Comparison of ENCODE assay signal across 18 cellular contexts in genomic region chr15:90946941-90947576, GRCh38.
"Had no signal": no experiment of that assay in that cellular context is flagged by ENCODE, and none has a peak within 500 bp of the region (broad histone marks: within the 10 kb centered on the region; RNA-seq: fewer than 3 reads in every experiment).

No MANE protein-coding gene starts in this region.

- H3K4me1 ChIP-seq: heart right ventricle, suprapubic skin, thyroid gland had no signal

- H3K9me3 ChIP-seq: heart right ventricle, ovary, suprapubic skin, thyroid gland had no signal

- H3K9me3 Mint-ChIP-seq: naive thymus-derived CD4-positive, alpha-beta T cell; stimulated activated effector memory CD8-positive, alpha-beta T cell treated with anti-CD3 and anti-CD28 coated beads, Interleukin-12 subunit alpha, Interleukin-12 subunit beta, amount 100 ng/mL, for 72 hours; type B pancreatic cell had no signal

- DNase-seq: cortex of kidney; effector memory CD4-positive, alpha-beta T cell; heart right ventricle; hypothalamus; mammary epithelial cell; naive thymus-derived CD4-positive, alpha-beta T cell; stimulated activated CD4-positive, alpha-beta T cell treated with anti-CD3 and anti-CD28 coated beads, Interleukin-2, amount 100 ng/mL, for 48 hours; stimulated activated CD8-positive, alpha-beta memory T cell treated with anti-CD3 and anti-CD28 coated beads, Interleukin-4, amount 100 ng/mL, for 48 hours; stimulated activated naive CD8-positive, alpha-beta T cell treated with anti-CD3 and anti-CD28 coated beads, Interleukin-15, Interleukin-2, amounts not matched to agents 100 U/mL and 50 U/mL, for 24 hours; thyroid gland had no signal

- H3K27me3 ChIP-seq: dorsolateral prefrontal cortex, heart right ventricle, ovary, suprapubic skin, thyroid gland had no signal

- H3K27ac Mint-ChIP-seq: naive thymus-derived CD4-positive, alpha-beta T cell; type B pancreatic cell had no signal

- H3K4me2 ChIP-seq: smooth muscle cell had no signal

- H3K27ac ChIP-seq: heart right ventricle, ovary, suprapubic skin, thyroid gland had no signal

- H3K4me3 Mint-ChIP-seq: naive thymus-derived CD4-positive, alpha-beta T cell; stimulated activated effector memory CD8-positive, alpha-beta T cell treated with anti-CD3 and anti-CD28 coated beads, Interleukin-12 subunit alpha, Interleukin-12 subunit beta, amount 100 ng/mL, for 72 hours; type B pancreatic cell had no signal

- H3K4me1 Mint-ChIP-seq: stimulated activated effector memory CD8-positive, alpha-beta T cell treated with anti-CD3 and anti-CD28 coated beads, Interleukin-12 subunit alpha, Interleukin-12 subunit beta, amount 100 ng/mL, for 72 hours had no signal

- ATAC-seq: esophagus mucosa; heart right ventricle; left lobe of liver; naive thymus-derived CD4-positive, alpha-beta T cell; stimulated activated effector memory CD8-positive, alpha-beta T cell treated with anti-CD3 and anti-CD28 coated beads, Interleukin-12 subunit alpha, Interleukin-12 subunit beta, amount 100 ng/mL, for 72 hours; stimulated activated naive CD8-positive, alpha-beta T cell treated with anti-CD3 and anti-CD28 coated beads, Interleukin-15, Interleukin-2, amounts not matched to agents 100 U/mL and 50 U/mL, for 24 hours had no signal

- H3K4me3 ChIP-seq: dorsolateral prefrontal cortex, heart right ventricle, ovary, smooth muscle cell, suprapubic skin, thyroid gland had no signal

- H3K27me3 Mint-ChIP-seq: naive thymus-derived CD4-positive, alpha-beta T cell; type B pancreatic cell had no signal
